Comparison of ENCODE assay signal across 20 cellular contexts in the genomic region with DNA sequence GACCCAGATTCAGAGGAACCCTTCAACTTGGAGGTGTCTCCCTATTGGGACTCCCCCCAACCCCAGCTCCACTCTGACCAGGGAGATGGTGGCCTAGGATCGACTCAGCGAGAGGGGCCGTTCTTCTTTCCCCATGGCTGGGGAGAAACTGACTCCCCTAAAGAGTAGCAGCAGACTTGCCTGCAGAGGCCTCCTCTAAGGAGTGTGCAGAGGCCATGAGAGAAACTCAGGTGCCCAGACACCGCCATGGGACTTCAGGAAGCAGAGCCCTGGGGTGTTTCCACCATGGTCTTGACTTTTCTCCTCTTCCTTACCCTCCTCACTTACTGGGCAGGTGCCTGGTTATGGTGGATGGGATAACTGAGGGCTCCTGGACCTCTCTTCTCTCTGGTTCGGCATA. TPM values are rescaled to one million over a fixed set of nuclear protein-coding genes. Genes with fewer than 3 reads are reported as not detected.
DNase-seq lines count a peak whose midpoint lies in the region; ATAC-seq and TF ChIP-seq lines count a peak whose summit lies in the region.
"Had no signal": no experiment of that assay in that cellular context is flagged by ENCODE, and none has a peak within 500 bp of the region (broad histone marks: within the 10 kb centered on the region; RNA-seq: fewer than 3 reads in every experiment).

No MANE protein-coding gene starts in this region.

- H3K36me3 Mint-ChIP-seq in dendritic cell treated with granulocyte-macrophage colony-stimulating factor and Interleukin-4, amounts not matched to agents 40 ng/mL and 50 ng/mL, for 4 days (ENCODE audit: low read depth) = peaks cover 7% of the 10 kb centered on the region
- no peaks in the 10 kb centered on the region for H3K36me3 Mint-ChIP-seq in activated naive CD4-positive, alpha-beta T cell treated with anti-CD3 and anti-CD28 coated beads, Interleukin-2, amount 50 U/mL, for 72 hours
- peaks cover 6% of the 10 kb centered on the region for H3K36me3 Mint-ChIP-seq in stimulated activated effector memory CD8-positive, alpha-beta T cell treated with anti-CD3 and anti-CD28 coated beads, Interleukin-12 subunit alpha, Interleukin-12 subunit beta, amount 100 ng/mL, for 72 hours
- H3K36me3 Mint-ChIP-seq in activated CD4-positive, alpha-beta memory T cell treated with anti-CD3 and anti-CD28 coated beads for 36 hours = no peaks in the 10 kb centered on the region
- H3K36me3 Mint-ChIP-seq: CD14-positive monocyte had no signal

- H2BK12ac ChIP-seq in neuronal stem cell (ENCODE audit: low read length) = no peak overlapping the region

- H4K91ac ChIP-seq in neuronal stem cell (ENCODE audit: low read depth, low read length, poor library complexity) = no peak overlapping the region

- CTCF ChIA-PET in activated CD4-positive, alpha-beta memory T cell treated with anti-CD3 and anti-CD28 coated beads for 36 hours (lab: Charles Lee) = interaction anchor here (1.1 kb wide), 2 partner anchors 13 to 14 kb away, joined by 3 read pairs; no protein-coding TSS in a partner anchor

- TF ChIP-seq POLR2A in esophagus muscularis mucosa (IDR thresholded peaks at IDR 0.05; ENCODE audit: low read depth) = no peak

- H2AFZ ChIP-seq in Loucy (ENCODE audit: low read length) (0 out of 2 replicates have a peak overlapping the region, but pooled peaks have one; percentile 16), neuronal stem cell (ENCODE audit: low read length) (peak overlapping the region; percentile 94)

- H3K9ac ChIP-seq in Loucy (ENCODE audit: low read depth, low read length, poor library complexity, severe bottlenecking) (no peak overlapping the region), neuronal stem cell (ENCODE audit: low read depth, low read length, poor library complexity) (no peak overlapping the region)

- H3K23ac ChIP-seq in neuronal stem cell (ENCODE audit: low read depth, low read length, poor library complexity) = no peak overlapping the region

- POLR2A ChIA-PET in activated CD4-positive, alpha-beta memory T cell treated with anti-CD3 and anti-CD28 coated beads for 36 hours (lab: Charles Lee) = no interaction called here

- H3K27me3 ChIP-seq in Loucy (ENCODE audit: insufficient read depth, low read length, poor library complexity, severe bottlenecking) (peaks cover 5% of the 10 kb centered on the region), neuronal stem cell (ENCODE audit: control insufficient read depth in 3 of 3, insufficient read depth in 3 of 3, low read depth in 1 of 3, low read length in 3 of 3) (peaks cover 0 to 23% (median 5%) of the 10 kb centered on the region in 3 experiments), esophagus muscularis mucosa (no peaks in the 10 kb centered on the region)

- no peaks in the 10 kb centered on the region for H3F3A ChIP-seq in Loucy (ENCODE audit: low read depth)

- no CpG with 5 or more reads among the region's 5 CpGs for WGBS in neuronal stem cell (ENCODE audit: extremely low coverage in 2 of 2, insufficient read length in 2 of 2, insufficient replicate concordance in 1 of 2), 2 donors
- 95% methylated on average over 5 of the region's 5 CpGs for WGBS in esophagus muscularis mucosa

- peaks cover 19% of the 10 kb centered on the region for H3K4me1 Mint-ChIP-seq in dendritic cell treated with granulocyte-macrophage colony-stimulating factor and Interleukin-4, amounts not matched to agents 40 ng/mL and 50 ng/mL, for 4 days (ENCODE audit: low read depth)
- peaks cover 14% of the 10 kb centered on the region for H3K4me1 Mint-ChIP-seq in stimulated activated effector memory CD8-positive, alpha-beta T cell treated with anti-CD3 and anti-CD28 coated beads, Interleukin-12 subunit alpha, Interleukin-12 subunit beta, amount 100 ng/mL, for 72 hours
- peaks cover 19% of the 10 kb centered on the region for H3K4me1 Mint-ChIP-seq in activated CD4-positive, alpha-beta memory T cell treated with anti-CD3 and anti-CD28 coated beads for 36 hours (ENCODE audit: low read depth)

- H2BK5ac ChIP-seq in neuronal stem cell (ENCODE audit: low read length) = no peak overlapping the region

- H3K27ac ChIP-seq in neuronal stem cell (replicated peaks; ENCODE audit: low read length) (no peak overlapping the region), esophagus muscularis mucosa (replicated peaks in 1 of 4) (no peak overlapping the region)
- H3K27ac ChIP-seq: A549, SJSA1 had no signal

- peaks cover 22% of the 10 kb centered on the region for H3K4me1 ChIP-seq in Loucy (ENCODE audit: insufficient read depth, low read length, poor library complexity, severe bottlenecking)
- H3K4me1 ChIP-seq in neuronal stem cell (ENCODE audit: control insufficient read depth in 2 of 2, insufficient read depth in 1 of 2, low read depth in 1 of 2, low read length in 2 of 2) = peaks cover 4 to 6% of the 10 kb centered on the region in 2 donors
- H3K4me1 ChIP-seq in esophagus muscularis mucosa = peaks cover 11 to 26% (median 22%) of the 10 kb centered on the region in 4 donors

- TF ChIP-seq CTCF in Loucy (conservative IDR thresholded peaks at IDR 0.05; ENCODE audit: low read length) = no peak
- TF ChIP-seq CTCF in esophagus muscularis mucosa (IDR thresholded peaks at IDR 0.05) = no peak

- H2BK120ac ChIP-seq in neuronal stem cell (ENCODE audit: low read depth, low read length) = no peak overlapping the region

- no peak overlapping the region for H3K4ac ChIP-seq in neuronal stem cell (ENCODE audit: low read length)

- intact Hi-C loops in dendritic cell treated with granulocyte-macrophage colony-stimulating factor and Interleukin-4, amounts not matched to agents 40 ng/mL and 50 ng/mL, for 4 days (cut with micrococcal nuclease) = no loop called here
- intact Hi-C loops in esophagus muscularis mucosa (cut with DNase I) = no loop called here
- intact Hi-C loops in activated CD4-positive, alpha-beta memory T cell treated with anti-CD3 and anti-CD28 coated beads for 36 hours (cut with micrococcal nuclease) = no loop called here

- H3K79me1 ChIP-seq in neuronal stem cell (ENCODE audit: low read depth, low read length) = peaks cover 6% of the 10 kb centered on the region

- H2AK5ac ChIP-seq in neuronal stem cell (ENCODE audit: low read depth, low read length) = no peak overlapping the region

- peaks cover 1% of the 10 kb centered on the region for H3K27me3 Mint-ChIP-seq in dendritic cell treated with granulocyte-macrophage colony-stimulating factor and Interleukin-4, amounts not matched to agents 40 ng/mL and 50 ng/mL, for 4 days
- H3K27me3 Mint-ChIP-seq in activated CD4-positive, alpha-beta memory T cell treated with anti-CD3 and anti-CD28 coated beads for 36 hours = peaks cover 2% of the 10 kb centered on the region
- H3K27me3 Mint-ChIP-seq: B cell had no signal

- no peak overlapping the region for H3K4me2 ChIP-seq in Loucy (ENCODE audit: low read depth, low read length, poor library complexity, severe bottlenecking)
- no peak overlapping the region for H3K4me2 ChIP-seq in neuronal stem cell (ENCODE audit: insufficient read depth, low read length, poor library complexity, severe bottlenecking)
- H3K4me2 ChIP-seq: A549 had no signal

- H4K8ac ChIP-seq in neuronal stem cell (ENCODE audit: low read depth, low read length) = no peak overlapping the region

- peak overlapping the region; percentile 27 for H3K27ac Mint-ChIP-seq in dendritic cell treated with granulocyte-macrophage colony-stimulating factor and Interleukin-4, amounts not matched to agents 40 ng/mL and 50 ng/mL, for 4 days
- no peak overlapping the region for H3K27ac Mint-ChIP-seq in activated naive CD4-positive, alpha-beta T cell treated with anti-CD3 and anti-CD28 coated beads, Interleukin-2, amount 50 U/mL, for 72 hours
- H3K27ac Mint-ChIP-seq in stimulated activated effector memory CD8-positive, alpha-beta T cell treated with anti-CD3 and anti-CD28 coated beads, Interleukin-12 subunit alpha, Interleukin-12 subunit beta, amount 100 ng/mL, for 72 hours = no peak overlapping the region
- H3K27ac Mint-ChIP-seq in activated CD4-positive, alpha-beta memory T cell treated with anti-CD3 and anti-CD28 coated beads for 36 hours = no peak overlapping the region
- H3K27ac Mint-ChIP-seq: B cell had no signal

- H3K14ac ChIP-seq in neuronal stem cell (ENCODE audit: low read length) = no peak overlapping the region

- H3K9me3 Mint-ChIP-seq in dendritic cell treated with granulocyte-macrophage colony-stimulating factor and Interleukin-4, amounts not matched to agents 40 ng/mL and 50 ng/mL, for 4 days = no peaks in the 10 kb centered on the region
- H3K9me3 Mint-ChIP-seq in activated naive CD4-positive, alpha-beta T cell treated with anti-CD3 and anti-CD28 coated beads, Interleukin-2, amount 50 U/mL, for 72 hours = no peaks in the 10 kb centered on the region
- no peaks in the 10 kb centered on the region for H3K9me3 Mint-ChIP-seq in stimulated activated effector memory CD8-positive, alpha-beta T cell treated with anti-CD3 and anti-CD28 coated beads, Interleukin-12 subunit alpha, Interleukin-12 subunit beta, amount 100 ng/mL, for 72 hours
- H3K9me3 Mint-ChIP-seq in activated CD4-positive, alpha-beta memory T cell treated with anti-CD3 and anti-CD28 coated beads for 36 hours = no peaks in the 10 kb centered on the region

- H3K4me3 ChIP-seq in Loucy (ENCODE audit: low read length, poor library complexity, severe bottlenecking) (no peak overlapping the region), neuronal stem cell (ENCODE audit: low read length in 2 of 2) (no peak overlapping the region), esophagus muscularis mucosa (no peak overlapping the region)
- H3K4me3 ChIP-seq: A549, SJSA1 had no signal

- no peak overlapping the region for H3K18ac ChIP-seq in neuronal stem cell (ENCODE audit: low read length)

- no peak overlapping the region for H2BK15ac ChIP-seq in neuronal stem cell (ENCODE audit: low read length)

- H3K79me2 ChIP-seq in Loucy (ENCODE audit: insufficient read depth, low read length) = peaks cover 26% of the 10 kb centered on the region

- H3K4me3 Mint-ChIP-seq in dendritic cell treated with granulocyte-macrophage colony-stimulating factor and Interleukin-4, amounts not matched to agents 40 ng/mL and 50 ng/mL, for 4 days = no peak overlapping the region
- H3K4me3 Mint-ChIP-seq in stimulated activated effector memory CD8-positive, alpha-beta T cell treated with anti-CD3 and anti-CD28 coated beads, Interleukin-12 subunit alpha, Interleukin-12 subunit beta, amount 100 ng/mL, for 72 hours = no peak overlapping the region
- no peak overlapping the region for H3K4me3 Mint-ChIP-seq in activated CD4-positive, alpha-beta memory T cell treated with anti-CD3 and anti-CD28 coated beads for 36 hours
- H3K4me3 Mint-ChIP-seq: CD14-positive monocyte had no signal

- H3K9me3 ChIP-seq in Loucy (ENCODE audit: insufficient read depth, low read depth, low read length) (no peaks in the 10 kb centered on the region), neuronal stem cell (replicated peaks in 1 of 2; ENCODE audit: control insufficient read depth in 2 of 2, insufficient read depth in 1 of 2, low read depth in 1 of 2, low read length in 2 of 2) (peaks cover 0 to 1% of the 10 kb centered on the region in 2 donors), esophagus muscularis mucosa (no peaks in the 10 kb centered on the region)
- H3K9me3 ChIP-seq: A549, SJSA1 had no signal

- peak; percentile 4 for DNase-seq in D341Med (ENCODE audit: low spot score)
- DNase-seq in neuronal stem cell (ENCODE audit: low spot score) = no peak
- no peak for DNase-seq in activated naive CD4-positive, alpha-beta T cell treated with anti-CD3 and anti-CD28 coated beads, Interleukin-2, amount 50 U/mL, for 72 hours (ENCODE audit: low spot score in 2 of 2)
- no peak for DNase-seq in esophagus muscularis mucosa (ENCODE audit: extremely low spot score)
- no peak for DNase-seq in stimulated activated effector memory CD8-positive, alpha-beta T cell treated with anti-CD3 and anti-CD28 coated beads, Interleukin-12 subunit alpha, Interleukin-12 subunit beta, amount 100 ng/mL, for 72 hours (ENCODE audit: low spot score in 2 of 2)
- DNase-seq in activated CD4-positive, alpha-beta memory T cell treated with anti-CD3 and anti-CD28 coated beads for 36 hours = no peak
- DNase-seq: DMS 273 treated with DMSO at 0.1 percent for 48 hours, DMS79 treated with DMSO at 0.1 percent for 48 hours, KG1, NCI-H1105, NCI-H2029 treated with DMSO at 0.1 percent for 48 hours, NCI-H226, NCI-H510A treated with DMSO at 0.1 percent for 48 hours had no signal

- no peaks in the 10 kb centered on the region for H3K9me2 ChIP-seq in Loucy (replicated peaks; ENCODE audit: low read depth, low read length)

- no peaks in the 10 kb centered on the region for H3K36me3 ChIP-seq in Loucy (ENCODE audit: insufficient read depth, low read length)
- peaks cover 2 to 11% of the 10 kb centered on the region in 2 donors for H3K36me3 ChIP-seq in neuronal stem cell (replicated peaks in 1 of 2; ENCODE audit: control insufficient read depth in 2 of 2, insufficient read depth in 2 of 2, low read length in 2 of 2)
- no peaks in the 10 kb centered on the region for H3K36me3 ChIP-seq in esophagus muscularis mucosa

- ATAC-seq in activated naive CD4-positive, alpha-beta T cell treated with anti-CD3 and anti-CD28 coated beads, Interleukin-2, amount 50 U/mL, for 72 hours = no peak
- no peak for ATAC-seq in stimulated activated effector memory CD8-positive, alpha-beta T cell treated with anti-CD3 and anti-CD28 coated beads, Interleukin-12 subunit alpha, Interleukin-12 subunit beta, amount 100 ng/mL, for 72 hours
- ATAC-seq: Right ventricle myocardium inferior had no signal

- no peak for TF ChIP-seq EP300 in esophagus muscularis mucosa (IDR thresholded peaks at IDR 0.05)

- H4K20me1 ChIP-seq in Loucy (ENCODE audit: insufficient read depth, low read length, poor library complexity, severe bottlenecking) = peaks cover 16% of the 10 kb centered on the region

RNA-seq across cellular contexts. Expression of a gene that starts 2.6 kb away (rescaled TPM):
- polyA plus RNA-seq in neuronal stem cell (2013, experiment 1 of 2) = 25.4 TPM
- 27.0 TPM for polyA plus RNA-seq in neuronal stem cell (2013, experiment 2 of 2)
- 10 to 100 TPM; 41.4 to 42.7 TPM for total RNA-seq in activated naive CD4-positive, alpha-beta T cell treated with anti-CD3 and anti-CD28 coated beads, Interleukin-2, amount 50 U/mL, for 72 hours
- 10 to 100 TPM; 12.3 to 27.5 (median 20.4) TPM for total RNA-seq in esophagus muscularis mucosa
- 10 to 100 TPM; 28.8 to 30.4 TPM for total RNA-seq in activated CD4-positive, alpha-beta memory T cell treated with anti-CD3 and anti-CD28 coated beads for 36 hours

RNA-seq across cellular contexts. Expression of a gene that starts 32.6 kb away (rescaled TPM):
- 17.8 TPM for polyA plus RNA-seq in neuronal stem cell (2013, experiment 1 of 2)
- polyA plus RNA-seq in neuronal stem cell (2013, experiment 2 of 2) = 16.6 TPM
- 10 to 100 TPM; 16.8 to 17.5 TPM for total RNA-seq in activated naive CD4-positive, alpha-beta T cell treated with anti-CD3 and anti-CD28 coated beads, Interleukin-2, amount 50 U/mL, for 72 hours
- total RNA-seq in esophagus muscularis mucosa = 10 to 100 TPM; 30.3 to 88.5 (median 74.1) TPM
- 10 to 100 TPM; 21.7 to 21.9 TPM for total RNA-seq in activated CD4-positive, alpha-beta memory T cell treated with anti-CD3 and anti-CD28 coated beads for 36 hours
